ENCODE assay signal across 22 cellular contexts in genomic region chr10:63503395-63503794, GRCh38. TPM values are rescaled to one million over a fixed set of nuclear protein-coding genes. Genes with fewer than 3 reads are reported as not detected.
DNase-seq lines count a peak whose midpoint lies in the region; ATAC-seq and TF ChIP-seq lines count a peak whose summit lies in the region.
"Had no signal": no experiment of that assay in that cellular context is flagged by ENCODE, and none has a peak within 500 bp of the region (broad histone marks: within the 10 kb centered on the region; RNA-seq: fewer than 3 reads in every experiment).

No MANE protein-coding gene starts in this region.

- H3K4me1 ChIP-seq in heart left ventricle (peaks cover 0 to 41% (median 17%) of the 10 kb centered on the region in 12 donors), endodermal cell (ENCODE audit: control insufficient read depth, insufficient read depth, low read length) (no peaks in the 10 kb centered on the region), mucosa of descending colon (ENCODE audit: low read depth) (peaks cover 7% of the 10 kb centered on the region)

- WGBS in heart left ventricle, 4 donors = 57 to 66% (median 62%) methylated on average over 4 of the region's 4 CpGs
- WGBS in endodermal cell (ENCODE audit: insufficient coverage in 1 of 2, insufficient read length in 1 of 2), 2 experiments = 86 to 91% methylated on average over 4 of the region's 4 CpGs

- intact Hi-C loops in left ventricle myocardium superior (cut with micrococcal nuclease) = no loop called here
- intact Hi-C loops in heart left ventricle (cut with DNase I) = no loop called here
- intact Hi-C loops in mucosa of descending colon (cut with DNase I, micrococcal nuclease) = no loop called here

- TF ChIP-seq POLR2A in heart left ventricle (IDR thresholded peaks at IDR 0.05) = no peak

- peaks cover 13% of the 10 kb centered on the region for H3K36me3 Mint-ChIP-seq in endodermal cell (ENCODE audit: low read depth)

- H3K27ac ChIP-seq in heart left ventricle (no peak overlapping the region), endodermal cell (ENCODE audit: low read depth, low read length) (no peak overlapping the region)
- H3K27ac ChIP-seq: thoracic aorta had no signal

- H3K4me3 ChIP-seq in heart left ventricle = no peak overlapping the region
- no peak overlapping the region for H3K4me3 ChIP-seq in endodermal cell (ENCODE audit: low read length)
- no peak overlapping the region for H3K4me3 ChIP-seq in mucosa of descending colon
- H3K4me3 ChIP-seq: thoracic aorta had no signal

- H3K9me3 Mint-ChIP-seq in endodermal cell = no peaks in the 10 kb centered on the region
- H3K9me3 Mint-ChIP-seq: activated naive CD4-positive, alpha-beta T cell treated with anti-CD3 and anti-CD28 coated beads, Interleukin-2, amount 10 ng/mL, durations not matched to agents 7 days and 5 days; activated T-helper 1 cell treated with anti-CD3 and anti-CD28 coated beads, Interleukin-12 subunit alpha, Interleukin-12 subunit beta, Interleukin-2, Interleukin-4 antibody, amounts not matched to agents 30 ng/mL and 10 ng/mL and 1 ng/mL, durations not matched to agents 14 hours and 24 hours and 36 hours; CD8-positive, alpha-beta memory T cell; memory B cell; stimulated activated naive CD8-positive, alpha-beta T cell treated with anti-CD3 and anti-CD28 coated beads, Interleukin-15, Interleukin-2, amounts not matched to agents 100 ng/mL and 50 ng/mL, for 24 hours had no signal

- H3K4me1 Mint-ChIP-seq in endodermal cell = peaks cover 23% of the 10 kb centered on the region
- H3K4me1 Mint-ChIP-seq: activated naive CD4-positive, alpha-beta T cell treated with anti-CD3 and anti-CD28 coated beads, Interleukin-2, amount 10 ng/mL, durations not matched to agents 7 days and 5 days had no signal

- H3K27me3 ChIP-seq in heart left ventricle (no peaks in the 10 kb centered on the region), endodermal cell (ENCODE audit: control insufficient read depth, insufficient read depth, low read length, poor library complexity, severe bottlenecking) (no peaks in the 10 kb centered on the region)

- H3K4me3 Mint-ChIP-seq in endodermal cell = no peak overlapping the region
- H3K4me3 Mint-ChIP-seq: activated naive CD4-positive, alpha-beta T cell treated with anti-CD3 and anti-CD28 coated beads, Interleukin-2, amount 10 ng/mL, durations not matched to agents 7 days and 5 days; activated T-helper 1 cell treated with anti-CD3 and anti-CD28 coated beads, Interleukin-12 subunit alpha, Interleukin-12 subunit beta, Interleukin-2, Interleukin-4 antibody, amounts not matched to agents 30 ng/mL and 10 ng/mL and 1 ng/mL, durations not matched to agents 14 hours and 24 hours and 36 hours; B cell; brain; CD8-positive, alpha-beta memory T cell; memory B cell; naive thymus-derived CD4-positive, alpha-beta T cell; stimulated activated naive CD8-positive, alpha-beta T cell treated with anti-CD3 and anti-CD28 coated beads, Interleukin-15, Interleukin-2, amounts not matched to agents 100 ng/mL and 50 ng/mL, for 24 hours had no signal

- no peaks in the 10 kb centered on the region for H3K27me3 Mint-ChIP-seq in endodermal cell (ENCODE audit: insufficient read depth)
- H3K27me3 Mint-ChIP-seq: activated naive CD4-positive, alpha-beta T cell treated with anti-CD3 and anti-CD28 coated beads, Interleukin-2, amount 10 ng/mL, durations not matched to agents 7 days and 5 days; B cell; brain; CD8-positive, alpha-beta memory T cell; memory B cell; naive thymus-derived CD4-positive, alpha-beta T cell; stimulated activated naive CD8-positive, alpha-beta T cell treated with anti-CD3 and anti-CD28 coated beads, Interleukin-15, Interleukin-2, amounts not matched to agents 100 ng/mL and 50 ng/mL, for 24 hours had no signal

- H3K9me3 ChIP-seq in heart left ventricle = peaks cover 0 to 3% (median 0%) of the 10 kb centered on the region in 12 donors
- no peaks in the 10 kb centered on the region for H3K9me3 ChIP-seq in endodermal cell (ENCODE audit: control insufficient read depth, low read length)
- H3K9me3 ChIP-seq in mucosa of descending colon = no peaks in the 10 kb centered on the region
- H3K9me3 ChIP-seq: thoracic aorta had no signal

- H3K36me3 ChIP-seq in heart left ventricle (no peaks in the 10 kb centered on the region), endodermal cell (ENCODE audit: control insufficient read depth, insufficient read depth, low read length) (peaks cover 3% of the 10 kb centered on the region), mucosa of descending colon (ENCODE audit: low read depth) (no peaks in the 10 kb centered on the region)
- H3K36me3 ChIP-seq: thoracic aorta had no signal

- peak; percentile 14 for ATAC-seq in left ventricle myocardium superior
- no peak for ATAC-seq in heart left ventricle
- ATAC-seq in mucosa of descending colon = peak; percentile 47
- no peak for ATAC-seq in HG03342 (IDR thresholded peaks at IDR 0.05; ENCODE audit: unreplicated experiment)
- ATAC-seq in GM19035 (IDR thresholded peaks at IDR 0.05; ENCODE audit: unreplicated experiment) = no peak
- ATAC-seq: naive thymus-derived CD4-positive, alpha-beta T cell had no signal

- TF ChIP-seq CTCF in heart left ventricle (IDR thresholded peaks at IDR 0.05) (no peak), endodermal cell (conservative IDR thresholded peaks at IDR 0.05) (no peak), mucosa of descending colon (IDR thresholded peaks at IDR 0.05) (no peak)

- no peak for DNase-seq in left ventricle myocardium superior
- DNase-seq in heart left ventricle = no peak
- no peak for DNase-seq in endodermal cell
- no peak for DNase-seq in mucosa of descending colon
- no peak for DNase-seq in NCI-H2227 treated with DMSO at 0.1 percent for 48 hours (lab: John Stamatoyannopoulos, UW)
- DNase-seq in DMS53 treated with DMSO at 0.1 percent for 48 hours (lab: John Stamatoyannopoulos, UW; ENCODE audit: unreplicated experiment) = no peak
- DNase-seq: activated CD4-positive, alpha-beta T cell treated with anti-CD3 and anti-CD28 coated beads, Interleukin-2, amount 50 U/mL, for 1 hour; activated naive CD4-positive, alpha-beta T cell treated with anti-CD3 and anti-CD28 coated beads, Interleukin-2, amount 10 ng/mL, durations not matched to agents 7 days and 5 days; CD8-positive, alpha-beta memory T cell; head of caudate nucleus; naive thymus-derived CD4-positive, alpha-beta T cell; NCI-H1105 treated with DMSO at 0.1 percent for 48 hours; NCI-H2081 treated with DMSO at 0.1 percent for 48 hours; OCI-M1 had no signal

- H3K27ac Mint-ChIP-seq in endodermal cell = peak overlapping the region; percentile 74
- H3K27ac Mint-ChIP-seq: activated naive CD4-positive, alpha-beta T cell treated with anti-CD3 and anti-CD28 coated beads, Interleukin-2, amount 10 ng/mL, durations not matched to agents 7 days and 5 days; activated T-helper 1 cell treated with anti-CD3 and anti-CD28 coated beads, Interleukin-12 subunit alpha, Interleukin-12 subunit beta, Interleukin-2, Interleukin-4 antibody, amounts not matched to agents 30 ng/mL and 10 ng/mL and 1 ng/mL, durations not matched to agents 14 hours and 24 hours and 36 hours; B cell; memory B cell; stimulated activated naive CD8-positive, alpha-beta T cell treated with anti-CD3 and anti-CD28 coated beads, Interleukin-15, Interleukin-2, amounts not matched to agents 100 ng/mL and 50 ng/mL, for 24 hours had no signal

- no peak overlapping the region for H3K9ac ChIP-seq in endodermal cell (ENCODE audit: extremely low read depth, low read length, poor library complexity, severe bottlenecking)

RNA-seq across cellular contexts. Expression of gene REEP3, which starts 17.8 kb away (rescaled TPM):
- 17.4 TPM for total RNA-seq in left ventricle myocardium superior
- 10 to 100 TPM; 12.5 to 48.2 (median 24.9) TPM for total RNA-seq in heart left ventricle
- 10 to 100 TPM in 1 of 2 donors, 1 to 10 TPM in 1; 9.1 to 21.9 TPM for polyA plus RNA-seq in heart left ventricle
- 10 to 100 TPM; 30.7 to 33.0 TPM for total RNA-seq in endodermal cell
- polyA plus RNA-seq in endodermal cell (2013, experiment 1 of 2) = 37.9 TPM
- 37.1 TPM for polyA plus RNA-seq in endodermal cell (2013, experiment 2 of 2)
- total RNA-seq in mucosa of descending colon = 10 to 100 TPM; 42.1 to 61.2 (median 43.4) TPM

RNA-seq across cellular contexts. Expression of gene JMJD1C, which starts 37.6 kb away (rescaled TPM):
- total RNA-seq in left ventricle myocardium superior (32.7 TPM), heart left ventricle (10 to 100 TPM; 27.0 to 54.6 (median 42.7) TPM), endodermal cell (100 to 1,000 TPM in 1 of 2 donors, 10 to 100 TPM in 1; 91.3 to 114 TPM), mucosa of descending colon (10 to 100 TPM; 54.1 to 83.8 (median 82.1) TPM)
- polyA plus RNA-seq in heart left ventricle = 10 to 100 TPM; 20.3 to 34.1 TPM
- polyA plus RNA-seq in endodermal cell (2013, experiment 1 of 2) = 79.6 TPM
- polyA plus RNA-seq in endodermal cell (2013, experiment 2 of 2) = 73.7 TPM

Comparison
In these comparisons a context has a peak if more than half of its experiments do, and no peak if none do; other contexts are left out.
1. ATAC-seq: peak in left ventricle myocardium superior (single experiment) and mucosa of descending colon (single experiment); none in heart left ventricle (0 of 4), HG03342 (single experiment) and GM19035 (single experiment).